ENCODE assay signal across 2 cellular contexts in genomic region chr17:79991924-79992656, GRCh38.
TF ChIP-seq lines count a peak whose summit lies in the region.

No MANE protein-coding gene starts in this region.

TF ChIP-seq in SK-N-SH treated with all-trans-retinoic acid at 6 μM for 48 hours, 23 proteins besides CTCF, POLR2A, EP300 and RAD21 (continued from another document):
- TF ChIP-seq, protein P1, sequence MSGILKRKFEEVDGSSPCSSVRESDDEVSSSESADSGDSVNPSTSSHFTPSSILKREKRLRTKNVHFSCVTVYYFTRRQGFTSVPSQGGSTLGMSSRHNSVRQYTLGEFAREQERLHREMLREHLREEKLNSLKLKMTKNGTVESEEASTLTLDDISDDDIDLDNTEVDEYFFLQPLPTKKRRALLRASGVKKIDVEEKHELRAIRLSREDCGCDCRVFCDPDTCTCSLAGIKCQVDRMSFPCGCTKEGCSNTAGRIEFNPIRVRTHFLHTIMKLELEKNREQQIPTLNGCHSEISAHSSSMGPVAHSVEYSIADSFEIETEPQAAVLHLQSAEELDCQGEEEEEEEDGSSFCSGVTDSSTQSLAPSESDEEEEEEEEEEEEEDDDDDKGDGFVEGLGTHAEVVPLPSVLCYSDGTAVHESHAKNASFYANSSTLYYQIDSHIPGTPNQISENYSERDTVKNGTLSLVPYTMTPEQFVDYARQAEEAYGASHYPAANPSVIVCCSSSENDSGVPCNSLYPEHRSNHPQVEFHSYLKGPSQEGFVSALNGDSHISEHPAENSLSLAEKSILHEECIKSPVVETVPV (CRISPR knock-in tag; IDR thresholded peaks at IDR 0.05), result no peak
- TF ChIP-seq TCF4 (CRISPR knock-in tag; IDR thresholded peaks at IDR 0.05; ENCODE audit: borderline replicate concordance) (no peak), ZFP3 (CRISPR knock-in tag; IDR thresholded peaks at IDR 0.05) (no peak), CREB5 (CRISPR knock-in tag; IDR thresholded peaks at IDR 0.05; ENCODE audit: low read depth) (no peak), ZC3H10 (CRISPR knock-in tag; IDR thresholded peaks at IDR 0.05) (no peak), TOX (CRISPR knock-in tag; IDR thresholded peaks at IDR 0.05; ENCODE audit: borderline replicate concordance) (no peak), BACH2 (CRISPR knock-in tag; IDR thresholded peaks at IDR 0.05; ENCODE audit: borderline replicate concordance) (no peak), SNAI2 (CRISPR knock-in tag; IDR thresholded peaks at IDR 0.05) (no peak), ZFP30 (CRISPR knock-in tag; IDR thresholded peaks at IDR 0.05) (no peak), ZNF8 (CRISPR knock-in tag; IDR thresholded peaks at IDR 0.05) (no peak), RARB (CRISPR knock-in tag; IDR thresholded peaks at IDR 0.05) (no peak)
- TF ChIP-seq, protein P2, sequence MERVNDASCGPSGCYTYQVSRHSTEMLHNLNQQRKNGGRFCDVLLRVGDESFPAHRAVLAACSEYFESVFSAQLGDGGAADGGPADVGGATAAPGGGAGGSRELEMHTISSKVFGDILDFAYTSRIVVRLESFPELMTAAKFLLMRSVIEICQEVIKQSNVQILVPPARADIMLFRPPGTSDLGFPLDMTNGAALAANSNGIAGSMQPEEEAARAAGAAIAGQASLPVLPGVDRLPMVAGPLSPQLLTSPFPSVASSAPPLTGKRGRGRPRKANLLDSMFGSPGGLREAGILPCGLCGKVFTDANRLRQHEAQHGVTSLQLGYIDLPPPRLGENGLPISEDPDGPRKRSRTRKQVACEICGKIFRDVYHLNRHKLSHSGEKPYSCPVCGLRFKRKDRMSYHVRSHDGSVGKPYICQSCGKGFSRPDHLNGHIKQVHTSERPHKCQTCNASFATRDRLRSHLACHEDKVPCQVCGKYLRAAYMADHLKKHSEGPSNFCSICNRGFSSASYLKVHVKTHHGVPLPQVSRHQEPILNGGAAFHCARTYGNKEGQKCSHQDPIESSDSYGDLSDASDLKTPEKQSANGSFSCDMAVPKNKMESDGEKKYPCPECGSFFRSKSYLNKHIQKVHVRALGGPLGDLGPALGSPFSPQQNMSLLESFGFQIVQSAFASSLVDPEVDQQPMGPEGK (CRISPR knock-in tag; IDR thresholded peaks at IDR 0.05; ENCODE audit: borderline replicate concordance), result no peak; the same call in 1 of the 2 replicates

TF ChIP-seq in SK-N-SH, 30 proteins besides CTCF, POLR2A, EP300 and RAD21 (continued from another document):
- TF ChIP-seq IRF3 (IDR thresholded peaks at IDR 0.05; ENCODE audit: low read depth, low read length) (no peak), RFX5 (IDR thresholded peaks at IDR 0.05; ENCODE audit: low read length) (no peak), MXI1 (IDR thresholded peaks at IDR 0.05; ENCODE audit: low read depth, low read length) (no peak), TAF1 (IDR thresholded peaks at IDR 0.05; ENCODE audit: borderline replicate concordance, low read depth, low read length) (no peak), NRF1 (IDR thresholded peaks at IDR 0.05; ENCODE audit: low read depth, low read length) (no peak), FOSL2 (IDR thresholded peaks at IDR 0.05; ENCODE audit: borderline replicate concordance, low read depth) (no peak), TCF12 (IDR thresholded peaks at IDR 0.05) (no peak), GATA2 (CRISPR knock-in tag; IDR thresholded peaks at IDR 0.05) (no peak), NFIC (IDR thresholded peaks at IDR 0.05; ENCODE audit: borderline replicate concordance) (no peak)
- TF ChIP-seq, protein P3, sequence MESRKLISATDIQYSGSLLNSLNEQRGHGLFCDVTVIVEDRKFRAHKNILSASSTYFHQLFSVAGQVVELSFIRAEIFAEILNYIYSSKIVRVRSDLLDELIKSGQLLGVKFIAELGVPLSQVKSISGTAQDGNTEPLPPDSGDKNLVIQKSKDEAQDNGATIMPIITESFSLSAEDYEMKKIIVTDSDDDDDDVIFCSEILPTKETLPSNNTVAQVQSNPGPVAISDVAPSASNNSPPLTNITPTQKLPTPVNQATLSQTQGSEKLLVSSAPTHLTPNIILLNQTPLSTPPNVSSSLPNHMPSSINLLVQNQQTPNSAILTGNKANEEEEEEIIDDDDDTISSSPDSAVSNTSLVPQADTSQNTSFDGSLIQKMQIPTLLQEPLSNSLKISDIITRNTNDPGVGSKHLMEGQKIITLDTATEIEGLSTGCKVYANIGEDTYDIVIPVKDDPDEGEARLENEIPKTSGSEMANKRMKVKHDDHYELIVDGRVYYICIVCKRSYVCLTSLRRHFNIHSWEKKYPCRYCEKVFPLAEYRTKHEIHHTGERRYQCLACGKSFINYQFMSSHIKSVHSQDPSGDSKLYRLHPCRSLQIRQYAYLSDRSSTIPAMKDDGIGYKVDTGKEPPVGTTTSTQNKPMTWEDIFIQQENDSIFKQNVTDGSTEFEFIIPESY (IDR thresholded peaks at IDR 0.05; ENCODE audit: borderline replicate concordance, low read depth), result no peak
- TF ChIP-seq, protein P4, sequence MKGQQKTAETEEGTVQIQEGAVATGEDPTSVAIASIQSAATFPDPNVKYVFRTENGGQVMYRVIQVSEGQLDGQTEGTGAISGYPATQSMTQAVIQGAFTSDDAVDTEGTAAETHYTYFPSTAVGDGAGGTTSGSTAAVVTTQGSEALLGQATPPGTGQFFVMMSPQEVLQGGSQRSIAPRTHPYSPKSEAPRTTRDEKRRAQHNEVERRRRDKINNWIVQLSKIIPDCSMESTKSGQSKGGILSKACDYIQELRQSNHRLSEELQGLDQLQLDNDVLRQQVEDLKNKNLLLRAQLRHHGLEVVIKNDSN (IDR thresholded peaks at IDR 0.05; ENCODE audit: borderline replicate concordance, low read depth), result no peak
